Comparison of ENCODE assay signal across 25 cellular contexts in the genomic region with DNA sequence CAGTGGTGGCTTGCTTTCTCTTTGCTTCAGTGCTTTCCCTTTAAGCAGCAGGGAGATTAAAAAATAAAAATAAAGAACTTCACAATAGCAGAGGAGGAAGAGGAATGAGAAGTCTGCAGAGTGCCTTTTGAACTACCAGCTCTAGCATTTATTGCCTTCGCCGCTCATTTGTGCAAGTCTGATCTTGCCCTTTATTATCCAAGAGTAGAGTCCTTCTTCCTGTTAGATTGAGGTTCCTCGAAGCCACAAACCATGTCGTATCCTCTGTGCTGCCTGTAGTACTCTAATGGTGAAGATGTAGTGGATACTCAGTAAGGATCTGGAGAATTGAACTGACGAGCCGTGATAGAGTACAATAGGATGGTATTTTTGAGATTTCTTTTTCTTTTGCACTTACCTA.
DNase-seq lines count a peak whose midpoint lies in the region; FAIRE-seq and TF ChIP-seq lines count a peak whose summit lies in the region.
"Had no signal": no experiment of that assay in that cellular context is flagged by ENCODE, and none has a peak within 500 bp of the region (broad histone marks: within the 10 kb centered on the region; RNA-seq: fewer than 3 reads in every experiment).

No MANE protein-coding gene starts in this region.

- no peak for FAIRE-seq in keratinocyte (lab: Jason Lieb, UNC)
- FAIRE-seq: G401.6, H54 had no signal

- CTCF ChIA-PET in HEK293T (lab: Yijun Ruan, JAX), result interaction anchor here (0.6 to 1.0 kb wide), 2 partner anchors 47 to 246 kb away, joined by 3 to 7 read pairs; no protein-coding TSS in a partner anchor

- no peak for TF ChIP-seq CTCF in keratinocyte (optimal IDR thresholded peaks at IDR 0.05 in 1 of 3, IDR thresholded peaks at IDR 0.05 in 1 of 3, conservative IDR thresholded peaks at IDR 0.05 in 1 of 3; ENCODE audit: extremely low read depth in 1 of 3, insufficient read depth in 2 of 3, low read length in 3 of 3)
- no peak for TF ChIP-seq CTCF in thyroid gland (IDR thresholded peaks at IDR 0.05)

- H4K20me1 ChIP-seq in BLaER1 (no peaks in the 10 kb centered on the region), keratinocyte (ENCODE audit: control insufficient read depth, extremely low read depth, insufficient read depth, low read length) (no peaks in the 10 kb centered on the region)

- H3K4me3 ChIP-seq in BLaER1 (no peak overlapping the region), HAP-1 (no peak overlapping the region), keratinocyte (ENCODE audit: control insufficient read depth in 2 of 3, extremely low read depth in 1 of 3, insufficient read depth in 2 of 3, low read depth in 1 of 3, low read length in 3 of 3) (no peak overlapping the region), thyroid gland (replicated peaks in 1 of 3) (no peak overlapping the region)
- H3K4me3 ChIP-seq: adrenal gland, colonic mucosa, esophagus squamous epithelium, gastroesophageal sphincter, tibial nerve had no signal

- H3K9me3 ChIP-seq in BLaER1 (no peaks in the 10 kb centered on the region), HAP-1 (no peaks in the 10 kb centered on the region), keratinocyte (ENCODE audit: control insufficient read depth, low read depth, low read length) (no peaks in the 10 kb centered on the region), thyroid gland (no peaks in the 10 kb centered on the region)
- H3K9me3 ChIP-seq: adrenal gland, colonic mucosa, esophagus squamous epithelium, gastroesophageal sphincter, tibial nerve had no signal

- POLR2A ChIA-PET in HEK293T (lab: Yijun Ruan, JAX), result no interaction called here

- DNase-seq in HAP-1 (ENCODE audit: low spot score in 2 of 2) (peak; percentile 12 to 16), NCI-H526 treated with DMSO at 0.1 percent for 48 hours (lab: John Stamatoyannopoulos, UW) (peak; percentile 19), keratinocyte (ENCODE audit: low read depth, low spot score) (no peak), thyroid gland (no peak), HEK293T (ENCODE audit: extremely low spot score) (no peak), EL (no peak)
- DNase-seq in stimulated activated CD4-positive, alpha-beta T cell treated with anti-CD3 and anti-CD28 coated beads, Interleukin-1b, Interleukin-23, amount 100 ng/mL, for 48 hours, result no peak
- DNase-seq: ACHN; activated CD4-positive, alpha-beta memory T cell treated with anti-CD3 and anti-CD28 coated beads for 36 hours; activated gamma-delta T cell; adrenal gland; colonic mucosa; effector memory CD8-positive, alpha-beta T cell; esophagus squamous epithelium; IMR-90; NCI-H1436; NCI-H226; occipital lobe; stimulated activated CD4-positive, alpha-beta T cell treated with anti-CD3 and anti-CD28 coated beads, Interleukin-12 subunit alpha, Interleukin-12 subunit beta, amount 100 ng/mL, for 4 hours; stimulated activated naive CD8-positive, alpha-beta T cell treated with anti-CD3 and anti-CD28 coated beads, Interleukin-15, amount 100 ng/mL, for 72 hours had no signal

- no peaks in the 10 kb centered on the region for H3K36me3 ChIP-seq in BLaER1
- no peaks in the 10 kb centered on the region for H3K36me3 ChIP-seq in HAP-1 (replicated peaks)
- no peaks in the 10 kb centered on the region for H3K36me3 ChIP-seq in keratinocyte (ENCODE audit: control insufficient read depth in 2 of 2, extremely low read depth in 1 of 2, insufficient read depth in 2 of 2, low read length in 2 of 2)
- H3K36me3 ChIP-seq in thyroid gland, result no peaks in the 10 kb centered on the region
- H3K36me3 ChIP-seq: adrenal gland, colonic mucosa, esophagus squamous epithelium, gastroesophageal sphincter, tibial nerve had no signal

- no peak overlapping the region for H2AFZ ChIP-seq in keratinocyte (ENCODE audit: control insufficient read depth, low read length)

- no peak for TF ChIP-seq POLR2A in thyroid gland (IDR thresholded peaks at IDR 0.05)

- no peak overlapping the region for H3K9ac ChIP-seq in BLaER1
- H3K9ac ChIP-seq in keratinocyte (ENCODE audit: control insufficient read depth, extremely low read depth, insufficient read depth, low read length), result no peak overlapping the region

- no peaks in the 10 kb centered on the region for H3K9me1 ChIP-seq in keratinocyte (ENCODE audit: control insufficient read depth, extremely low read depth, insufficient read depth, low read length)

- no peaks in the 10 kb centered on the region for H3K27me3 ChIP-seq in BLaER1
- peaks cover 2% of the 10 kb centered on the region; the same call in 1 of the 2 replicates for H3K27me3 ChIP-seq in HAP-1 (ENCODE audit: low read depth)
- H3K27me3 ChIP-seq in keratinocyte (ENCODE audit: control insufficient read depth, extremely low read depth, insufficient read depth, low read length), result no peaks in the 10 kb centered on the region
- H3K27me3 ChIP-seq in thyroid gland, result no peaks in the 10 kb centered on the region
- H3K27me3 ChIP-seq: adrenal gland, colonic mucosa, esophagus squamous epithelium, gastroesophageal sphincter, tibial nerve had no signal

- H3K4me2 ChIP-seq in BLaER1 (peak overlapping the region; percentile 53), keratinocyte (ENCODE audit: control insufficient read depth, extremely low read depth, insufficient read depth, low read depth, low read length) (peak overlapping the region; percentile 30)

- no peak overlapping the region for H3K27ac ChIP-seq in BLaER1
- no peak overlapping the region for H3K27ac ChIP-seq in keratinocyte (ENCODE audit: control insufficient read depth, insufficient read depth, low read length)
- no peak overlapping the region for H3K27ac ChIP-seq in thyroid gland
- H3K27ac ChIP-seq: adrenal gland, colonic mucosa, esophagus squamous epithelium, gastroesophageal sphincter, tibial nerve had no signal

- peaks cover 26% of the 10 kb centered on the region for H3K4me1 ChIP-seq in BLaER1
- no peaks in the 10 kb centered on the region for H3K4me1 ChIP-seq in HAP-1
- H3K4me1 ChIP-seq in keratinocyte (ENCODE audit: control insufficient read depth, extremely low read depth, insufficient read depth, low read length), result peaks cover 5% of the 10 kb centered on the region
- H3K4me1 ChIP-seq in thyroid gland, result no peaks in the 10 kb centered on the region
- H3K4me1 ChIP-seq: adrenal gland, esophagus squamous epithelium, gastroesophageal sphincter had no signal

- WGBS in thyroid gland, 2 donors, result 61 to 62% methylated on average over 6 of the region's 6 CpGs

- dilution Hi-C loops in keratinocyte (cut with MboI; ENCODE audit: extremely low pct_ligation_motif_present, low sequenced_read_pairs), result no loop called here

- intact Hi-C loops in thyroid gland (cut with DNase I), result no loop called here

- H3K79me2 ChIP-seq in keratinocyte (ENCODE audit: control insufficient read depth, insufficient read depth, low read length), result no peaks in the 10 kb centered on the region

- in situ Hi-C loops in HAP-1 (cut with MboI; ENCODE audit: low sequenced_read_pairs), result no loop called here

TF ChIP-seq in HEK293T, 16 proteins besides CTCF, POLR2A, EP300 and RAD21:
- TF ChIP-seq NFRKB (IDR thresholded peaks at IDR 0.05) (no peak), FOXM1 (IDR thresholded peaks at IDR 0.05; ENCODE audit: borderline replicate concordance) (no peak), HDGF (IDR thresholded peaks at IDR 0.05; ENCODE audit: borderline replicate concordance) (no peak), ELF4 (IDR thresholded peaks at IDR 0.05) (no peak), FOXA1 (IDR thresholded peaks at IDR 0.05) (no peak), FOXK2 (IDR thresholded peaks at IDR 0.05) (no peak)

Comparison
In these comparisons a context has a peak if more than half of its experiments do, and no peak if none do; other contexts are left out.
1. DNase-seq: peak in HAP-1 (2 of 2) and NCI-H526 treated with DMSO at 0.1 percent for 48 hours (single experiment); none in keratinocyte (single experiment), stimulated activated CD4-positive, alpha-beta T cell treated with anti-CD3 and anti-CD28 coated beads, Interleukin-1b, Interleukin-23, amount 100 ng/mL, for 48 hours (single experiment), thyroid gland (0 of 2), HEK293T (single experiment) and EL (single experiment).